In the genomic region with DNA sequence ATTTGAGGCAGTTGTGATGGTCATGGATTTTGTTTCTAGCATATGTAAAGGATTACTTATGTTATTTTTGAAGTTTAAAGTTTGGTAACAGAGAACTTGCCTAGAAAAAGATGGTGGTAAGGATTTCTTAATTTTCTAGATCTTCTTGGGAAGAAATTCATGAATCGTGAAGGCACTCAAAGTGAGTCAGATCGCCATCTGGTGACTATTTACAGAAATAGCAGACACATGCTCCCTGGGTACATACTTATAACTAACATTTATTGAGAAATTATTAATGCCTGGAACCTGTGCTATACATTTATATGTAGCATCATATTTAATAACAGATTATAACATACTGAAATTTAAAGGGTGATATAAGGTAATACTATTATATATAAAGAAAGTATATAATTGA, we compare ENCODE assay signal across 12 cellular contexts.
A peak's percentile ranks its signal among the peaks of the same experiment; 100 is the strongest.
DNase-seq lines count a peak whose midpoint lies in the region; TF ChIP-seq lines count a peak whose summit lies in the region.
"Had no signal": no experiment of that assay in that cellular context is flagged by ENCODE, and none has a peak within 500 bp of the region (broad histone marks: within the 10 kb centered on the region; RNA-seq: fewer than 3 reads in every experiment).

No MANE protein-coding gene starts in this region.

- H3K9me3 ChIP-seq in Peyer's patch, result no peaks in the 10 kb centered on the region
- H3K9me3 ChIP-seq: right atrium auricular region had no signal

- H3K4me1 Mint-ChIP-seq in chondrocyte (ENCODE audit: low read depth), result no peaks in the 10 kb centered on the region

- H3K36me3 Mint-ChIP-seq in chondrocyte (ENCODE audit: low read depth), result no peaks in the 10 kb centered on the region

- H3K4me3 ChIP-seq in retinal pigment epithelial cell (ENCODE audit: low read length) (no peak overlapping the region), Peyer's patch (no peak overlapping the region)
- H3K4me3 ChIP-seq: right atrium auricular region had no signal

- no peak for TF ChIP-seq POLR2A in Peyer's patch (IDR thresholded peaks at IDR 0.05)

- H3K9me3 Mint-ChIP-seq in chondrocyte (ENCODE audit: low read depth), result peaks cover 4% of the 10 kb centered on the region

- peak; percentile 72 for TF ChIP-seq CTCF in chondrocyte (IDR thresholded peaks at IDR 0.05)
- peak; percentile 54 for TF ChIP-seq CTCF in retinal pigment epithelial cell (conservative IDR thresholded peaks at IDR 0.05; ENCODE audit: low read depth, low read length)
- TF ChIP-seq CTCF in Peyer's patch (IDR thresholded peaks at IDR 0.05), result no peak

- H3K27ac ChIP-seq in Peyer's patch (no peak overlapping the region), caudate nucleus (ENCODE audit: low read depth, low read length) (no peak overlapping the region)
- H3K27ac ChIP-seq: right atrium auricular region had no signal

- no peaks in the 10 kb centered on the region for H3K36me3 ChIP-seq in Peyer's patch
- H3K36me3 ChIP-seq: right atrium auricular region had no signal

- DNase-seq in NCI-H2196 (lab: John Stamatoyannopoulos, UW; ENCODE audit: unreplicated experiment) (peak; percentile 2), NCI-H2196 treated with DMSO at 0.1 percent for 48 hours (lab: John Stamatoyannopoulos, UW; ENCODE audit: unreplicated experiment) (no peak), NCI-H2171 (lab: John Stamatoyannopoulos, UW) (peak; percentile 5), chondrocyte (ENCODE audit: low spot score) (no peak), retinal pigment epithelial cell (ENCODE audit: low read depth) (peak; percentile 4), Peyer's patch (no peak), caudate nucleus (lab: John Stamatoyannopoulos, UW) (no peak)
- no peak for DNase-seq in activated naive CD4-positive, alpha-beta T cell (lab: John Stamatoyannopoulos, UW)
- DNase-seq: activated CD4-positive, alpha-beta T cell treated with anti-CD3 and anti-CD28 coated beads, Interleukin-2, amount 50 U/mL, for 1 hour; MV-4-11; substantia nigra had no signal

- no peak overlapping the region for H3K4me3 Mint-ChIP-seq in chondrocyte (ENCODE audit: unreplicated experiment)

- no peak overlapping the region for H3K27ac Mint-ChIP-seq in chondrocyte (ENCODE audit: unreplicated experiment)

- peaks cover 7% of the 10 kb centered on the region for H3K27me3 Mint-ChIP-seq in chondrocyte (ENCODE audit: low read depth)

- no peaks in the 10 kb centered on the region for H3K27me3 ChIP-seq in Peyer's patch
- H3K27me3 ChIP-seq: right atrium auricular region had no signal

- no peaks in the 10 kb centered on the region for H3K4me1 ChIP-seq in Peyer's patch
- H3K4me1 ChIP-seq: right atrium auricular region had no signal

Comparison
In these comparisons a context has a peak if more than half of its experiments do, and no peak if none do; other contexts are left out.
1. DNase-seq: peak in NCI-H2196 (single experiment), NCI-H2171 (single experiment) and retinal pigment epithelial cell (single experiment); none in NCI-H2196 treated with DMSO at 0.1 percent for 48 hours (single experiment), chondrocyte (single experiment), Peyer's patch (0 of 3), activated naive CD4-positive, alpha-beta T cell (0 of 4) and caudate nucleus (0 of 61).
2. CTCF ChIP-seq: peak in chondrocyte (single experiment) and retinal pigment epithelial cell (single experiment); none in Peyer's patch (0 of 6).